ENCODE assay signal across 8 cellular contexts in genomic region chr20:41339957-41340326, GRCh38.
A peak's percentile ranks its signal among the peaks of the same experiment; 100 is the strongest.
DNase-seq lines count a peak whose midpoint lies in the region; ATAC-seq lines count a peak whose summit lies in the region.

No MANE protein-coding gene starts in this region.

- H3K9me3 Mint-ChIP-seq in effector memory CD8-positive, alpha-beta T cell: no peaks in the 10 kb centered on the region

- H3K27me3 Mint-ChIP-seq in effector memory CD8-positive, alpha-beta T cell: peaks cover 8 to 27% of the 10 kb centered on the region in 2 donors

- peaks cover 10 to 11% of the 10 kb centered on the region in 2 donors for H3K4me1 Mint-ChIP-seq in effector memory CD8-positive, alpha-beta T cell (ENCODE audit: low read depth in 2 of 2)

- peaks cover 5% of the 10 kb centered on the region for H3K36me3 Mint-ChIP-seq in effector memory CD8-positive, alpha-beta T cell (ENCODE audit: insufficient read depth)

- peak overlapping the region; percentile 76 to 91 for H3K4me3 Mint-ChIP-seq in effector memory CD8-positive, alpha-beta T cell

- peak overlapping the region; percentile 88 for H3K27ac Mint-ChIP-seq in effector memory CD8-positive, alpha-beta T cell

- ATAC-seq in effector memory CD8-positive, alpha-beta T cell (replicated peaks): peak; percentile 98

- DNase-seq in DMS 273 (lab: John Stamatoyannopoulos, UW; ENCODE audit: unreplicated experiment) (peak; percentile 83), DMS 273 treated with DMSO at 0.1 percent for 48 hours (lab: John Stamatoyannopoulos, UW) (no peak), HK-2 (ENCODE audit: unreplicated experiment) (peak; percentile 94), NCI-H82 treated with DMSO at 0.1 percent for 48 hours (lab: John Stamatoyannopoulos, UW; ENCODE audit: unreplicated experiment) (peak; percentile 26), medulla oblongata (ENCODE audit: extremely low spot score) (peak; percentile 76)
- peak; percentile 61 to 63 for DNase-seq in activated CD8-positive, alpha-beta memory T cell treated with anti-CD3 and anti-CD28 coated beads for 4 hours (ENCODE audit: low read depth in 2 of 2)
- DNase-seq in effector memory CD8-positive, alpha-beta T cell: peak; percentile 81 to 86 (median 85)
- peak; percentile 75 to 80 (median 77) for DNase-seq in stimulated activated CD4-positive, alpha-beta T cell treated with anti-CD3 and anti-CD28 coated beads, TNF-alpha, amount 100 ng/mL, for 48 hours (ENCODE audit: low read depth in 3 of 3)
